In the genomic region with DNA sequence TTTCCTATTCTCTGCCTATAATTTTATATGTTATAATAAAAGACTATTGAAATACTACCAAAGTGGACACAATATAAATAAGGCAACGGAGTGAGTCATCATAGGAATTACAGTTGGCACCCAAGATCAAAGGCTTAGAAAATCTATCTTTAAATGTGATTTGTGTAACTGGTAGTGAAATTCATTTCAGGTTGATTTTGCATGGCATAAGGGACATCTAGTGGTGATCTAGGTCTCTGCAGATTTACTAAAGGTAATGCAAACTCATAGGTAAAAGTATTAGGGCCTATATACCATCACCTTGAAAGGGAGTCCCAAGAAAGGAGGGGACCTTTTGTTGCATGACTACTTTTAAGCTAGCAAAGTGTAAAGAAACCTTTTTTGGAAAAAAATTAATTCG, we compare ENCODE assay signal across 8 cellular contexts.
DNase-seq lines count a peak whose midpoint lies in the region; ATAC-seq and TF ChIP-seq lines count a peak whose summit lies in the region.

No MANE protein-coding gene starts in this region.

- H3K4me2 ChIP-seq in DND-41 (ENCODE audit: insufficient read depth, low read length) (no peak overlapping the region), neuronal stem cell (ENCODE audit: insufficient read depth, low read length, poor library complexity, severe bottlenecking) (no peak overlapping the region)

- no peak overlapping the region for H2AK5ac ChIP-seq in neuronal stem cell (ENCODE audit: low read depth, low read length)

- H4K91ac ChIP-seq in neuronal stem cell (ENCODE audit: low read depth, low read length, poor library complexity) = no peak overlapping the region

- no peaks in the 10 kb centered on the region for H3K36me3 Mint-ChIP-seq in activated CD4-positive, alpha-beta memory T cell treated with anti-CD3 and anti-CD28 coated beads, Interleukin-2, amount 10 ng/mL, durations not matched to agents 7 days and 5 days (ENCODE audit: low read depth)

- DNase-seq in DND-41 (no peak), LHCN-M2 (ENCODE audit: low read depth) (peak; percentile 12), amniotic epithelial cell (ENCODE audit: low read depth) (peak; percentile 3), lung microvascular endothelial cell (ENCODE audit: low read depth in 2 of 2) (peak; percentile 24 to 41), putamen (ENCODE audit: low spot score) (no peak), neuronal stem cell (ENCODE audit: low spot score) (no peak)
- DNase-seq in activated CD4-positive, alpha-beta memory T cell treated with anti-CD3 and anti-CD28 coated beads, Interleukin-2, amount 10 ng/mL, durations not matched to agents 7 days and 5 days = no peak

- no peak overlapping the region for H2BK120ac ChIP-seq in neuronal stem cell (ENCODE audit: low read depth, low read length)

- CTCF ChIA-PET in activated CD4-positive, alpha-beta memory T cell treated with anti-CD3 and anti-CD28 coated beads, Interleukin-2, amount 10 ng/mL, durations not matched to agents 7 days and 5 days (lab: Charles Lee) = no interaction called here

- H3K4me3 Mint-ChIP-seq in activated CD4-positive, alpha-beta memory T cell treated with anti-CD3 and anti-CD28 coated beads, Interleukin-2, amount 10 ng/mL, durations not matched to agents 7 days and 5 days = no peak overlapping the region

- no peaks in the 10 kb centered on the region for H3K79me2 ChIP-seq in DND-41 (ENCODE audit: insufficient read depth, low read length)

- no peaks in the 10 kb centered on the region for H3K9me3 ChIP-seq in DND-41 (ENCODE audit: insufficient read depth, low read length, severe bottlenecking)
- no peaks in the 10 kb centered on the region for H3K9me3 ChIP-seq in neuronal stem cell (replicated peaks in 1 of 2; ENCODE audit: control insufficient read depth in 2 of 2, insufficient read depth in 1 of 2, low read depth in 1 of 2, low read length in 2 of 2)

- H3K27me3 Mint-ChIP-seq in activated CD4-positive, alpha-beta memory T cell treated with anti-CD3 and anti-CD28 coated beads, Interleukin-2, amount 10 ng/mL, durations not matched to agents 7 days and 5 days = no peaks in the 10 kb centered on the region

- H3K27ac ChIP-seq in DND-41 (ENCODE audit: low read length) (no peak overlapping the region), neuronal stem cell (replicated peaks; ENCODE audit: low read length) (no peak overlapping the region)

- H4K20me1 ChIP-seq in DND-41 (ENCODE audit: insufficient read depth, low read length) = no peaks in the 10 kb centered on the region

- no peaks in the 10 kb centered on the region for H3K9me3 Mint-ChIP-seq in activated CD4-positive, alpha-beta memory T cell treated with anti-CD3 and anti-CD28 coated beads, Interleukin-2, amount 10 ng/mL, durations not matched to agents 7 days and 5 days

- H3K14ac ChIP-seq in neuronal stem cell (ENCODE audit: low read length) = no peak overlapping the region

- no peak overlapping the region for H4K8ac ChIP-seq in neuronal stem cell (ENCODE audit: low read depth, low read length)

- no peaks in the 10 kb centered on the region for H3K4me1 Mint-ChIP-seq in activated CD4-positive, alpha-beta memory T cell treated with anti-CD3 and anti-CD28 coated beads, Interleukin-2, amount 10 ng/mL, durations not matched to agents 7 days and 5 days

- peak; percentile 60 for TF ChIP-seq CTCF in DND-41 (IDR thresholded peaks at IDR 0.05; ENCODE audit: borderline replicate concordance, extremely low read depth, low read length, poor library complexity, severe bottlenecking)

- H3K36me3 ChIP-seq in DND-41 (ENCODE audit: insufficient read depth, low read length) (no peaks in the 10 kb centered on the region), neuronal stem cell (replicated peaks in 1 of 2; ENCODE audit: control insufficient read depth in 2 of 2, insufficient read depth in 2 of 2, low read length in 2 of 2) (no peaks in the 10 kb centered on the region)

- H3K4me1 ChIP-seq in DND-41 (ENCODE audit: insufficient read depth, low read length) = no peaks in the 10 kb centered on the region
- H3K4me1 ChIP-seq in neuronal stem cell (ENCODE audit: control insufficient read depth in 2 of 2, insufficient read depth in 1 of 2, low read depth in 1 of 2, low read length in 2 of 2) = peaks cover 0 to 4% of the 10 kb centered on the region in 2 donors

- no peak overlapping the region for H3K4ac ChIP-seq in neuronal stem cell (ENCODE audit: low read length)

- peaks cover 3% of the 10 kb centered on the region for H3K27me3 ChIP-seq in DND-41 (ENCODE audit: insufficient read depth, low read length, poor library complexity)
- no peaks in the 10 kb centered on the region for H3K27me3 ChIP-seq in neuronal stem cell (ENCODE audit: control insufficient read depth in 3 of 3, insufficient read depth in 3 of 3, low read depth in 1 of 3, low read length in 3 of 3)

- no peak overlapping the region for H2BK5ac ChIP-seq in neuronal stem cell (ENCODE audit: low read length)

- WGBS in neuronal stem cell (ENCODE audit: extremely low coverage in 2 of 2, insufficient read length in 2 of 2, insufficient replicate concordance in 1 of 2), 2 donors = no CpG with 5 or more reads among the region's 2 CpGs

- no peak overlapping the region for H3K4me3 ChIP-seq in DND-41 (ENCODE audit: low read depth in 1 of 2, low read length in 2 of 2)
- no peak overlapping the region for H3K4me3 ChIP-seq in neuronal stem cell (ENCODE audit: low read length in 2 of 2)

- H3K79me1 ChIP-seq in neuronal stem cell (ENCODE audit: low read depth, low read length) = no peaks in the 10 kb centered on the region

- H3K23ac ChIP-seq in neuronal stem cell (ENCODE audit: low read depth, low read length, poor library complexity) = no peak overlapping the region

- no peak overlapping the region for H3K18ac ChIP-seq in neuronal stem cell (ENCODE audit: low read length)

- no peak overlapping the region for H3K27ac Mint-ChIP-seq in activated CD4-positive, alpha-beta memory T cell treated with anti-CD3 and anti-CD28 coated beads, Interleukin-2, amount 10 ng/mL, durations not matched to agents 7 days and 5 days

- no peak for ATAC-seq in DND-41 (ENCODE audit: insufficient read depth, low read depth)
- ATAC-seq in HG03432 (IDR thresholded peaks at IDR 0.05; ENCODE audit: unreplicated experiment) = no peak

- H2BK12ac ChIP-seq in neuronal stem cell (ENCODE audit: low read length) = no peak overlapping the region

- POLR2A ChIA-PET in activated CD4-positive, alpha-beta memory T cell treated with anti-CD3 and anti-CD28 coated beads, Interleukin-2, amount 10 ng/mL, durations not matched to agents 7 days and 5 days (lab: Charles Lee) = no interaction called here

- H2BK15ac ChIP-seq in neuronal stem cell (ENCODE audit: low read length) = no peak overlapping the region

- no peak overlapping the region for H3K9ac ChIP-seq in DND-41 (ENCODE audit: low read depth, low read length)
- H3K9ac ChIP-seq in neuronal stem cell (ENCODE audit: low read depth, low read length, poor library complexity) = no peak overlapping the region

- no peak overlapping the region for H2AFZ ChIP-seq in DND-41 (ENCODE audit: low read depth, low read length)
- no peak overlapping the region for H2AFZ ChIP-seq in neuronal stem cell (ENCODE audit: low read length)

Comparison
In these comparisons a context has a peak if more than half of its experiments do, and no peak if none do; other contexts are left out.
1. DNase-seq: peak in LHCN-M2 (single experiment), amniotic epithelial cell (single experiment) and lung microvascular endothelial cell (2 of 2); none in DND-41 (single experiment), activated CD4-positive, alpha-beta memory T cell treated with anti-CD3 and anti-CD28 coated beads, Interleukin-2, amount 10 ng/mL, durations not matched to agents 7 days and 5 days (single experiment), putamen (single experiment) and neuronal stem cell (single experiment).